In genomic region chr5:138091685-138092084, GRCh38 we compare ENCODE assay signal across 14 cellular contexts. TPM values are rescaled to one million over a fixed set of nuclear protein-coding genes. Genes with fewer than 3 reads are reported as not detected.
"Had no signal": no experiment of that assay in that cellular context is flagged by ENCODE, and none has a peak within 500 bp of the region (broad histone marks: within the 10 kb centered on the region; RNA-seq: fewer than 3 reads in every experiment).

No MANE protein-coding gene starts in this region.

- H3K9ac ChIP-seq: GM23248, KMS-11 had no signal

- H3K9me3 Mint-ChIP-seq: H9, HFFc6 had no signal

- H3K4me2 ChIP-seq: KMS-11 had no signal

- DNase-seq: GM23248, H9, HCEC 1CT, HFFc6, IMR-90, Karpas-422, KBM-7 had no signal

- H3K27ac ChIP-seq: GM23248, HL-60, KMS-11 had no signal

- H3K27ac Mint-ChIP-seq: H9, HFFc6 had no signal

- H2AFZ ChIP-seq: GM23248 had no signal

- H3K4me3 ChIP-seq: GM23248 had no signal

- FAIRE-seq: H1, H54, HTR-8/SVneo had no signal

- H3K4me3 Mint-ChIP-seq: HFFc6 had no signal

RNA-seq across cellular contexts. Expression of gene WNT8A, which starts 7.9 kb away (rescaled TPM):
- total RNA-seq: GM23248, H1, HFFc6, HT-29, IMR-90, LHCN-M2 had no signal
- polyA plus RNA-seq: GM23248, IMR-90 had no signal

RNA-seq across cellular contexts. Expression of gene NME5, which starts 47.5 kb away (rescaled TPM):
- total RNA-seq: GM23248, HT-29 had no signal
- polyA plus RNA-seq: GM23248 had no signal
